11 cellular contexts compared by ENCODE assay signal in genomic region chr3:173027429-173027828, GRCh38.
"Had no signal": no experiment of that assay in that cellular context is flagged by ENCODE, and none has a peak within 500 bp of the region (broad histone marks: within the 10 kb centered on the region; RNA-seq: fewer than 3 reads in every experiment).

No MANE protein-coding gene starts in this region.

- H3K4me3 Mint-ChIP-seq: GM23338, H9, HFFc6 had no signal

- H2AFZ ChIP-seq: GM23248, GM23338 had no signal

- H3K36me3 ChIP-seq: HAP-1 had no signal

- H3K9me3 ChIP-seq: HAP-1 had no signal

- H3K27ac Mint-ChIP-seq: GM23338, H9, HFFc6 had no signal

- H3K4me2 ChIP-seq: GM23338 had no signal

- DNase-seq: GM23248, GOT3, H7, H9, HCEC 1CT, HFFc6 had no signal

- ATAC-seq: GM23338, HCT116 had no signal

- FAIRE-seq: H1, H54 had no signal

- H3K4me3 ChIP-seq: GM23248, GM23338, HAP-1 had no signal

- H3K9ac ChIP-seq: GM23248 had no signal

- H3K9me3 Mint-ChIP-seq: GM23338, H9, HFFc6 had no signal

- H3K27ac ChIP-seq: GM23248 had no signal

- H3K4me1 ChIP-seq: HAP-1 had no signal
